8 cellular contexts compared by ENCODE assay signal in the genomic region with DNA sequence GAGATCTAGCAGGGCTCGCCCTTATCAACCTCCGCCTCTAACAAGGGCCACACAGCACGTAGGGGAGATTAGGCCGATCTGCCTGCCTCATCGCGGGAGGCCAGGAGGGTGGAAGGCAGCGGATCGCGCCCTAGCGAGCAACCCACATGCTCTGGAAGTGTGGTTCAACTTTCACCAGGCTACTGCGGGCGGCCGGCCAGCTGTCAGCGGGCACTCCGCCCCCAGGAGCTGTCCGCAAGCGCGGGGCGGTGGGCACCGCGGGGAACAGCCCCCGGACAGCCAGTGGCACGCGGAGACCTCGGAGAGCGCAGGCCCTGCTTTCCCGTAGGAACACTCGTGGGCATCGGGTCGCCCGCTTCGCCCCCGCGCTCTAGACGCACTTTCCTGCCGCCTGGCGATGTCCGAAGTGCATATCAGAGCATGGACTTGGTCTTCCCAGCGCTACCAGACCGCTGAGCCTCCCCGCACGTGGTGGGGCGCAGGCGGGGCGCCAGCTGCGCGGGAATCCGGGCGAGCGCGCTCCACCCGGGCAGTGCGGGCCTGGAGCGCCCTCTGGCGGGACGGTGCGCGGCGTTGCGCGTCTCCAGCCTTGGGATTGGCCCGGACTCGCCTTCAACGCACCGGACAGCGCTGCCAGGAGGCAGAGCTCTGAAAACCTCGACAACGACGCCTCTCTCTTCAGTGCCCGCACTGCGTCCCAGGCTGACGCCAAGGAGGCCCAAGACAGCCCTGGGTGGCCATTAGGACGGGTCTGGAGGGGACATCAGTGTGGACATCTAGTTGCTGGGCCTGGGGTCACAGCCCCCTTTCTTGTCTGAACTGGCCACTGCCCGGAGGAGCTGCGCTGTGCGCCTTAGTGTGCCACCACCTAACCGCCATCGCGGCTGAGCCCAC. TPM values are rescaled to one million over a fixed set of nuclear protein-coding genes. Genes with fewer than 3 reads are reported as not detected.
DNase-seq lines count a peak whose midpoint lies in the region; ATAC-seq and TF ChIP-seq lines count a peak whose summit lies in the region.

No MANE protein-coding gene starts in this region.

- H3K4me1 ChIP-seq in gastroesophageal sphincter (peaks cover 0 to 34% (median 20%) of the 10 kb centered on the region in 3 donors), neuron (ENCODE audit: insufficient read depth, low read length) (peaks cover 9% of the 10 kb centered on the region)

- ATAC-seq in gastroesophageal sphincter (peak; percentile 89), HG03095 (IDR thresholded peaks at IDR 0.05; ENCODE audit: unreplicated experiment) (no peak)

- POLR2A ChIA-PET in GM10248 (lab: Yijun Ruan, JAX) = interaction anchor here (1.0 kb wide), 1 partner anchor 12 kb away, joined by 3 read pairs; no protein-coding TSS in a partner anchor

- H3K27me3 ChIP-seq in gastroesophageal sphincter = peaks cover 15% of the 10 kb centered on the region
- peaks cover 11% of the 10 kb centered on the region for H3K27me3 ChIP-seq in neuron (ENCODE audit: insufficient read depth, low read length)

- H3K36me3 Mint-ChIP-seq in stimulated activated naive CD8-positive, alpha-beta T cell treated with anti-CD3 and anti-CD28 coated beads, Interleukin-15, Interleukin-2, amounts not matched to agents 100 ng/mL and 50 ng/mL, for 24 hours (ENCODE audit: low read depth) = no peaks in the 10 kb centered on the region

- TF ChIP-seq CTCF in GM10248 (IDR thresholded peaks at IDR 0.05; ENCODE audit: control extremely low read depth, extremely low read depth, low read depth, missing control alignments) (peak; percentile 97), gastroesophageal sphincter (IDR thresholded peaks at IDR 0.05) (peak; percentile 85 to 97 (median 88))

- H3K4me1 Mint-ChIP-seq in stimulated activated naive CD8-positive, alpha-beta T cell treated with anti-CD3 and anti-CD28 coated beads, Interleukin-15, Interleukin-2, amounts not matched to agents 100 ng/mL and 50 ng/mL, for 24 hours (ENCODE audit: low read depth) = peaks cover 37% of the 10 kb centered on the region

- peak overlapping the region; percentile 49 for H3K4me3 Mint-ChIP-seq in stimulated activated naive CD8-positive, alpha-beta T cell treated with anti-CD3 and anti-CD28 coated beads, Interleukin-15, Interleukin-2, amounts not matched to agents 100 ng/mL and 50 ng/mL, for 24 hours

- no peak for TF ChIP-seq POLR2A in gastroesophageal sphincter (IDR thresholded peaks at IDR 0.05)

- in situ Hi-C loops in SK-MEL-5 (cut with HindIII; ENCODE audit: low pct_unique_long_range_greater_than_20kb, low sequenced_read_pairs) = no loop called here

- peaks cover 26% of the 10 kb centered on the region for H3K27me3 Mint-ChIP-seq in stimulated activated naive CD8-positive, alpha-beta T cell treated with anti-CD3 and anti-CD28 coated beads, Interleukin-15, Interleukin-2, amounts not matched to agents 100 ng/mL and 50 ng/mL, for 24 hours

- peak overlapping the region in 3 of 4 donors; percentile 48 to 59 (median 52) for H3K27ac ChIP-seq in gastroesophageal sphincter

- TF ChIP-seq EP300 in gastroesophageal sphincter (IDR thresholded peaks at IDR 0.05) = no peak

- CTCF ChIA-PET in GM10248 (lab: Yijun Ruan, JAX) = interaction anchor here (0.8 to 1.9 kb wide), 30 partner anchors 8 to 720 kb away, joined by 3 to 10 read pairs (median 4); a partner anchor contains a TSS

- no CpG with 5 or more reads among the region's 79 CpGs for WGBS in gastroesophageal sphincter (ENCODE audit: low coverage in 1 of 2), 2 donors

- H3K27ac Mint-ChIP-seq in stimulated activated naive CD8-positive, alpha-beta T cell treated with anti-CD3 and anti-CD28 coated beads, Interleukin-15, Interleukin-2, amounts not matched to agents 100 ng/mL and 50 ng/mL, for 24 hours = peak overlapping the region; percentile 36

- peak; percentile 93 for DNase-seq in GM10248 (ENCODE audit: extremely low spot score)
- peak; percentile 65 for DNase-seq in LHCN-M2 (ENCODE audit: low read depth)
- peak; percentile 81 for DNase-seq in SK-MEL-5 (ENCODE audit: low read depth, low spot score)
- DNase-seq in activated naive CD4-positive, alpha-beta T cell treated with Interleukin-2 at 50 U/mL for 16 hours = peak; percentile 84

- H3K4me3 ChIP-seq in gastroesophageal sphincter = peak overlapping the region; percentile 18 to 54
- no peak overlapping the region for H3K4me3 ChIP-seq in neuron (ENCODE audit: low read length)

- H3K36me3 ChIP-seq in gastroesophageal sphincter (no peaks in the 10 kb centered on the region), neuron (ENCODE audit: insufficient read depth, low read length) (no peaks in the 10 kb centered on the region)

- H3K9me3 ChIP-seq in gastroesophageal sphincter (no peaks in the 10 kb centered on the region), neuron (ENCODE audit: low read length) (no peaks in the 10 kb centered on the region)

- H2AFZ ChIP-seq in neuron (ENCODE audit: low read depth, low read length) = peak overlapping the region; percentile 55

- no peaks in the 10 kb centered on the region for H3K9me3 Mint-ChIP-seq in stimulated activated naive CD8-positive, alpha-beta T cell treated with anti-CD3 and anti-CD28 coated beads, Interleukin-15, Interleukin-2, amounts not matched to agents 100 ng/mL and 50 ng/mL, for 24 hours

RNA-seq across cellular contexts. Expression of a gene that starts 3.6 kb away (rescaled TPM):
- 42.8 and 51.3 TPM in 2 replicates for total RNA-seq in LHCN-M2 (2014; rRNA removed)
- 50.3 TPM for polyA plus RNA-seq in LHCN-M2 (2012)
- 54.9 and 56.9 TPM in 2 replicates for total RNA-seq in SK-MEL-5 (2014; rRNA removed; shearing (Covaris generic))
- 34.7 and 42.3 TPM in 2 replicates for polyA plus RNA-seq in SK-MEL-5 (2015; cell fraction: cytosol; rRNA removed)
- 21.3 and 32.5 TPM in 2 replicates for polyA plus RNA-seq in SK-MEL-5 (2015; cell fraction: nucleus; rRNA removed)
- 10 to 100 TPM; 30.8 to 42.0 (median 36.5) TPM for total RNA-seq in gastroesophageal sphincter

RNA-seq across cellular contexts. Expression of a gene that starts 51.8 kb away (rescaled TPM):
- total RNA-seq in LHCN-M2 (2014; rRNA removed) (63.0 and 66.8 TPM in 2 replicates), gastroesophageal sphincter (10 to 100 TPM; 23.3 to 63.5 (median 42.5) TPM)
- 23.2 TPM for polyA plus RNA-seq in LHCN-M2 (2012)
- 44.7 and 49.0 TPM in 2 replicates for total RNA-seq in SK-MEL-5 (2014; rRNA removed; shearing (Covaris generic))
- polyA plus RNA-seq in SK-MEL-5 (2015; cell fraction: cytosol; rRNA removed) = 48.7 and 48.8 TPM in 2 replicates
- 563 and 600 TPM in 2 replicates for polyA plus RNA-seq in SK-MEL-5 (2015; cell fraction: nucleus; rRNA removed)

RNA-seq across cellular contexts. Expression of a gene that starts 51.9 kb away (rescaled TPM):
- total RNA-seq in LHCN-M2 (2014; rRNA removed) (11.1 and 12.5 TPM in 2 replicates), gastroesophageal sphincter (1 to 10 TPM; 3.3 to 5.3 (median 4.4) TPM)
- 6.0 TPM for polyA plus RNA-seq in LHCN-M2 (2012)
- total RNA-seq in SK-MEL-5 (2014; rRNA removed; shearing (Covaris generic)) = 15.7 and 16.7 TPM in 2 replicates
- polyA plus RNA-seq in SK-MEL-5 (2015; cell fraction: cytosol; rRNA removed) = 17.8 and 22.6 TPM in 2 replicates
- polyA plus RNA-seq in SK-MEL-5 (2015; cell fraction: nucleus; rRNA removed) = 15.2 and 15.5 TPM in 2 replicates
